Comparison of ENCODE assay signal across 7 cellular contexts in genomic region chr9:62863329-62863728, GRCh38.
DNase-seq lines count a peak whose midpoint lies in the region; ATAC-seq, FAIRE-seq and TF ChIP-seq lines count a peak whose summit lies in the region.
"Not testable (repeated sequence)": the region's sequence is repeated elsewhere in the genome, so short reads cannot be mapped to it uniquely, and the experiment has no call there.

No MANE protein-coding gene starts in this region.

- intact Hi-C loops in endothelial cell of umbilical vein (cut with micrococcal nuclease); heart right ventricle (cut with DNase I); lower leg skin (cut with DNase I; ENCODE audit: low total_unique reads): not testable (repeated sequence)

- WGBS in heart right ventricle, 2 donors: 16 to 21% methylated on average over 4 of the region's 4 CpGs
- 17 to 21% methylated on average over 4 of the region's 4 CpGs for WGBS in lower leg skin, 2 donors

- peak; percentile 19 for DNase-seq in astrocyte of the hippocampus (ENCODE audit: low read depth, low spot score)
- peak; percentile 45 for DNase-seq in endothelial cell of umbilical vein (ENCODE audit: low read depth, low spot score)
- DNase-seq in heart right ventricle: peak; percentile 34 to 41
- DNase-seq in lower leg skin (ENCODE audit: low spot score in 2 of 2): peak; percentile 76 to 92
- not testable (repeated sequence) for DNase-seq in substantia nigra (lab: John Stamatoyannopoulos, UW)

- not testable (repeated sequence) for TF ChIP-seq EP300 in Ishikawa (IDR thresholded peaks at IDR 0.05; ENCODE audit: borderline replicate concordance)

- H3K4me1 ChIP-seq in endothelial cell of umbilical vein (ENCODE audit: control insufficient read depth, extremely low read depth, insufficient read depth, low read length); parathyroid adenoma: not testable (repeated sequence)
- H3K4me1 ChIP-seq in heart right ventricle: peaks cover 0 to 20% (median 11%) of the 10 kb centered on the region in 9 donors

- BruUV-seq in endothelial cell of umbilical vein (replicated peaks; lab: Mats Ljungman, UMichigan): not testable (repeated sequence)

- POLR2A ChIA-PET in endothelial cell of umbilical vein (lab: Charles Lee): not testable (repeated sequence)

- TF ChIP-seq POLR2A in endothelial cell of umbilical vein (IDR thresholded peaks at IDR 0.05; ENCODE audit: low read depth, low read length); lower leg skin (IDR thresholded peaks at IDR 0.05): not testable (repeated sequence)

- not testable (repeated sequence) for H3K9me3 ChIP-seq in endothelial cell of umbilical vein (replicated peaks; ENCODE audit: control insufficient read depth, insufficient read depth, low read length); heart right ventricle; parathyroid adenoma (ENCODE audit: control insufficient read depth, low read length)

- not testable (repeated sequence) for H3K4me3 ChIP-seq in endothelial cell of umbilical vein (replicated peaks in 1 of 3; ENCODE audit: insufficient read depth in 1 of 3, low read depth in 1 of 3, low read length in 3 of 3); heart right ventricle; lower leg skin (ENCODE audit: low read depth, poor library complexity, severe bottlenecking); parathyroid adenoma (ENCODE audit: low read depth, low read length)

- not testable (repeated sequence) for H3K9ac ChIP-seq in endothelial cell of umbilical vein (replicated peaks; ENCODE audit: extremely low read depth, insufficient read depth, low read length); parathyroid adenoma

- not testable (repeated sequence) for FAIRE-seq in endothelial cell of umbilical vein (lab: Jason Lieb, UNC)

- not testable (repeated sequence) for H2AFZ ChIP-seq in endothelial cell of umbilical vein (ENCODE audit: low read depth, low read length)
- H2AFZ ChIP-seq in parathyroid adenoma: peak overlapping the region; percentile 40

- CTCF ChIA-PET in endothelial cell of umbilical vein (lab: Charles Lee): not testable (repeated sequence)

- dilution Hi-C loops in endothelial cell of umbilical vein (cut with MboI; ENCODE audit: extremely low pct_ligation_motif_present, low sequenced_read_pairs): not testable (repeated sequence)

- H3K9me1 ChIP-seq in endothelial cell of umbilical vein (replicated peaks; ENCODE audit: control insufficient read depth, extremely low read depth, insufficient read depth, low read length): not testable (repeated sequence)

- H3K27me3 ChIP-seq in endothelial cell of umbilical vein (ENCODE audit: control insufficient read depth in 2 of 2, insufficient read depth in 2 of 2, low read length in 2 of 2); parathyroid adenoma (ENCODE audit: control insufficient read depth, insufficient read depth, low read length): not testable (repeated sequence)
- H3K27me3 ChIP-seq in heart right ventricle: peaks cover 0 to 23% (median 11%) of the 10 kb centered on the region in 7 donors

- H3K79me2 ChIP-seq in endothelial cell of umbilical vein (ENCODE audit: control insufficient read depth, insufficient read depth, low read length); parathyroid adenoma: not testable (repeated sequence)

- H3K4me2 ChIP-seq in endothelial cell of umbilical vein (ENCODE audit: insufficient read depth, low read length); parathyroid adenoma (ENCODE audit: low read length): not testable (repeated sequence)

- not testable (repeated sequence) for H3K27ac ChIP-seq in endothelial cell of umbilical vein (ENCODE audit: insufficient read depth, low read depth, low read length); parathyroid adenoma
- peak overlapping the region in 2 of 10 donors; percentile 19 to 46 for H3K27ac ChIP-seq in heart right ventricle
- peak overlapping the region; percentile 14 for H3K27ac ChIP-seq in substantia nigra (ENCODE audit: low read depth, low read length, poor library complexity, severe bottlenecking)

- not testable (repeated sequence) for H4K20me1 ChIP-seq in endothelial cell of umbilical vein (replicated peaks; ENCODE audit: control insufficient read depth, extremely low read depth, insufficient read depth, low read length)

- TF ChIP-seq RAD21 in Ishikawa (IDR thresholded peaks at IDR 0.05; ENCODE audit: low read depth): not testable (repeated sequence)

- TF ChIP-seq CTCF in endothelial cell of umbilical vein (IDR thresholded peaks at IDR 0.05; ENCODE audit: extremely low read depth in 1 of 2, insufficient read depth in 1 of 2, low read depth in 1 of 2, low read length in 2 of 2); heart right ventricle (IDR thresholded peaks at IDR 0.05); lower leg skin (IDR thresholded peaks at IDR 0.05); parathyroid adenoma (IDR thresholded peaks at IDR 0.05): not testable (repeated sequence)

- H3K36me3 ChIP-seq in endothelial cell of umbilical vein (ENCODE audit: control insufficient read depth in 2 of 2, extremely low read depth in 1 of 2, insufficient read depth in 2 of 2, low read length in 2 of 2); heart right ventricle; parathyroid adenoma (ENCODE audit: control insufficient read depth, insufficient read depth, low read length): not testable (repeated sequence)

- peak in 2 of 8 donors; percentile 35 to 43 for ATAC-seq in heart right ventricle

TF ChIP-seq in Ishikawa, 13 proteins besides CTCF, POLR2A, EP300 and RAD21:
- TF ChIP-seq MAX (IDR thresholded peaks at IDR 0.05) (peak; percentile 26; the same call in 1 of the 2 replicates), NFIC (IDR thresholded peaks at IDR 0.05) (peak; percentile 42; the same call in 1 of the 2 replicates)
